In the genomic region with DNA sequence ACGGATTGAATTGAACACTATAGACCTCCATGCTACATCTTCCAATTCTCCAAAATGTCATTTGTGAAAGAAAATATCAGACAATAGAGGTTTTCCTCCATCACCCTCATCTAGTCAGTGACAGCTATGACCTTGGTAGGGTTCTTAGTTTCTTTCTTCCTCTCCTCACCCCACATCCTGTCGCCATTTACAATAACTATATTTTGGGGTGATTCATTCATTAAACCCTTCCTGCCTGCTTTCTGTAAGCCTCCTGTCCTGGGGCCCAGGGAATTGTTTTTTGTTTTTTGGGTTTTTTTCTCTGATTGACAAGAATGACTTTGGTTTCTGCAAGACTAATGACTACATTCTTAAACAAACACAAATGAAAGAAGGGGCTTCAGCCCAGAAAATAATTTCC, we compare ENCODE assay signal across 2 cellular contexts.
TF ChIP-seq lines count a peak whose summit lies in the region.

No MANE protein-coding gene starts in this region.

TF ChIP-seq in SK-N-SH, 30 proteins besides CTCF, POLR2A, EP300 and RAD21:
- TF ChIP-seq RCOR1 (IDR thresholded peaks at IDR 0.05; ENCODE audit: low read length) (no peak), FOSL2 (IDR thresholded peaks at IDR 0.05; ENCODE audit: borderline replicate concordance, low read depth) (0 out of 2 replicates have a peak, but pooled peaks have one; percentile 8)

TF ChIP-seq in endothelial cell of umbilical vein, 7 proteins besides CTCF, POLR2A, EP300 and RAD21:
- TF ChIP-seq FOS (IDR thresholded peaks at IDR 0.05; ENCODE audit: borderline replicate concordance, insufficient read depth, low read length), result peak; percentile 66
- peak; percentile 33 for TF ChIP-seq JUN (IDR thresholded peaks at IDR 0.05; ENCODE audit: borderline replicate concordance, insufficient read depth, insufficient read length, low read depth)
- TF ChIP-seq, protein P1, sequence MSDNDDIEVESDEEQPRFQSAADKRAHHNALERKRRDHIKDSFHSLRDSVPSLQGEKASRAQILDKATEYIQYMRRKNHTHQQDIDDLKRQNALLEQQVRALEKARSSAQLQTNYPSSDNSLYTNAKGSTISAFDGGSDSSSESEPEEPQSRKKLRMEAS (IDR thresholded peaks at IDR 0.05; ENCODE audit: insufficient read depth, insufficient read length), result no peak
- no peak for TF ChIP-seq MYC (IDR thresholded peaks at IDR 0.05; ENCODE audit: low read depth, low read length)
- no peak for TF ChIP-seq POLR2AphosphoS5 (IDR thresholded peaks at IDR 0.05; ENCODE audit: insufficient read depth, low read depth, low read length)
- TF ChIP-seq GATA2 (IDR thresholded peaks at IDR 0.05; ENCODE audit: insufficient read depth, insufficient read length, low read depth, low read length), result no peak
- no peak for TF ChIP-seq EZH2 (IDR thresholded peaks at IDR 0.05; ENCODE audit: borderline replicate concordance, low read depth, low read length, severe bottlenecking)
